26 cellular contexts compared by ENCODE assay signal in the genomic region with DNA sequence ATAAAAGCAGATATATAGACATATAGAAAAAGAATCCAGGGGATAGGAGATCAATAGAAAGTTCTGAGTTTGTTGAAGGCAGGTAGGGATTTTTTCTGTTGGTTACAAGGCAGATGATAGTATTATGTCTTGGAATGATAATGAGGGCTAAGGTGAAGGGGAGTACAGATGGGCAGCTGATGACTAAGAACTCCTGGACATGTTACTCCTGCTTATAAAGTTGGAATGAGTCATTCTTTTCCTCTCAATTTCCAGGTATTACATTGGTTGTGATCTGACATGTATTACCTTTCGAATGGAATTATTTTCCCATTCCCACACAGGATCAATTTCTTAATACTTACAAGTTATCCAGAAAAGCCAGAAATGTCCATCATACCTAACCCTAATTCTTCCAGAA.
"Had no signal": no experiment of that assay in that cellular context is flagged by ENCODE, and none has a peak within 500 bp of the region (broad histone marks: within the 10 kb centered on the region; RNA-seq: fewer than 3 reads in every experiment).

No MANE protein-coding gene starts in this region.

- H3K4me3 ChIP-seq: coronary artery, pancreas, right lobe of liver, smooth muscle cell, stomach had no signal

- H3K4me1 Mint-ChIP-seq: activated B cell treated with CpG ODN at 0.5 μM for 24 hours; activated CD8-positive, alpha-beta memory T cell treated with anti-CD3 and anti-CD28 coated beads, Interleukin-2, amount 10 ng/mL, durations not matched to agents 7 days and 5 days; activated naive CD8-positive, alpha-beta T cell treated with anti-CD3 and anti-CD28 coated beads, Interleukin-2, amount 10 ng/mL, durations not matched to agents 7 days and 5 days; activated T-helper 17 cell treated with anti-CD3 and anti-CD28 coated beads, Interleukin-2, amount 50 U/mL, for 72 hours; central memory CD8-positive, alpha-beta T cell; immature natural killer cell; natural killer cell; stimulated activated effector memory CD8-positive, alpha-beta T cell treated with anti-CD3 and anti-CD28 coated beads, Interleukin-12 subunit alpha, Interleukin-12 subunit beta, amount 100 ng/mL, for 72 hours; T-cell had no signal

- H3K27ac Mint-ChIP-seq: activated B cell treated with CpG ODN at 0.5 μM for 24 hours; activated CD4-positive, alpha-beta memory T cell treated with anti-CD3 and anti-CD28 coated beads for 36 hours; activated CD8-positive, alpha-beta memory T cell treated with anti-CD3 and anti-CD28 coated beads, Interleukin-2, amount 10 ng/mL, durations not matched to agents 7 days and 5 days; activated naive CD8-positive, alpha-beta T cell treated with anti-CD3 and anti-CD28 coated beads, Interleukin-2, amount 10 ng/mL, durations not matched to agents 7 days and 5 days; activated T-helper 17 cell treated with anti-CD3 and anti-CD28 coated beads, Interleukin-2, amount 50 U/mL, for 72 hours; brain; immature natural killer cell; natural killer cell; stimulated activated effector memory CD8-positive, alpha-beta T cell treated with anti-CD3 and anti-CD28 coated beads, Interleukin-12 subunit alpha, Interleukin-12 subunit beta, amount 100 ng/mL, for 72 hours; T-cell; type B pancreatic cell had no signal

- H3K4me3 Mint-ChIP-seq: activated B cell treated with CpG ODN at 0.5 μM for 24 hours; activated CD4-positive, alpha-beta memory T cell treated with anti-CD3 and anti-CD28 coated beads for 36 hours; activated CD8-positive, alpha-beta memory T cell treated with anti-CD3 and anti-CD28 coated beads, Interleukin-2, amount 10 ng/mL, durations not matched to agents 7 days and 5 days; activated naive CD8-positive, alpha-beta T cell treated with anti-CD3 and anti-CD28 coated beads, Interleukin-2, amount 10 ng/mL, durations not matched to agents 7 days and 5 days; activated T-helper 17 cell treated with anti-CD3 and anti-CD28 coated beads, Interleukin-2, amount 50 U/mL, for 72 hours; brain; central memory CD8-positive, alpha-beta T cell; immature natural killer cell; natural killer cell; stimulated activated effector memory CD8-positive, alpha-beta T cell treated with anti-CD3 and anti-CD28 coated beads, Interleukin-12 subunit alpha, Interleukin-12 subunit beta, amount 100 ng/mL, for 72 hours; T-cell; type B pancreatic cell had no signal

- H3K27me3 Mint-ChIP-seq: activated B cell treated with CpG ODN at 0.5 μM for 24 hours; activated CD4-positive, alpha-beta memory T cell treated with anti-CD3 and anti-CD28 coated beads for 36 hours; activated CD8-positive, alpha-beta memory T cell treated with anti-CD3 and anti-CD28 coated beads, Interleukin-2, amount 10 ng/mL, durations not matched to agents 7 days and 5 days; activated naive CD8-positive, alpha-beta T cell treated with anti-CD3 and anti-CD28 coated beads, Interleukin-2, amount 10 ng/mL, durations not matched to agents 7 days and 5 days; activated T-helper 17 cell treated with anti-CD3 and anti-CD28 coated beads, Interleukin-2, amount 50 U/mL, for 72 hours; brain; central memory CD8-positive, alpha-beta T cell; T-cell; type B pancreatic cell had no signal

- H3K9me3 Mint-ChIP-seq: activated T-helper 17 cell treated with anti-CD3 and anti-CD28 coated beads, Interleukin-2, amount 50 U/mL, for 72 hours; type B pancreatic cell had no signal

- FAIRE-seq: endometrium, pancreas had no signal

- H3K27me3 ChIP-seq: neutrophil, pancreas, right lobe of liver, stomach had no signal

- H3K36me3 ChIP-seq: neutrophil, pancreas, right lobe of liver, stomach had no signal

- H3K36me3 Mint-ChIP-seq: activated CD4-positive, alpha-beta memory T cell treated with anti-CD3 and anti-CD28 coated beads for 36 hours; activated CD8-positive, alpha-beta memory T cell treated with anti-CD3 and anti-CD28 coated beads, Interleukin-2, amount 10 ng/mL, durations not matched to agents 7 days and 5 days; activated naive CD8-positive, alpha-beta T cell treated with anti-CD3 and anti-CD28 coated beads, Interleukin-2, amount 10 ng/mL, durations not matched to agents 7 days and 5 days; brain; immature natural killer cell; natural killer cell; stimulated activated effector memory CD8-positive, alpha-beta T cell treated with anti-CD3 and anti-CD28 coated beads, Interleukin-12 subunit alpha, Interleukin-12 subunit beta, amount 100 ng/mL, for 72 hours; T-cell; type B pancreatic cell had no signal

- DNase-seq: activated B cell treated with CpG ODN at 0.5 μM for 24 hours; activated CD4-positive, alpha-beta memory T cell treated with anti-CD3 and anti-CD28 coated beads for 36 hours; activated CD4-positive, alpha-beta T cell treated with anti-CD3 and anti-CD28 coated beads for 4 hours; activated CD8-positive, alpha-beta memory T cell treated with anti-CD3 and anti-CD28 coated beads, Interleukin-2, amount 10 ng/mL, durations not matched to agents 7 days and 5 days; activated naive CD4-positive, alpha-beta T cell treated with Interleukin-2 at 50 U/mL for 16 hours; activated naive CD8-positive, alpha-beta T cell treated with anti-CD3 and anti-CD28 coated beads, Interleukin-2, amount 10 ng/mL, durations not matched to agents 7 days and 5 days; anterior cingulate cortex; immature natural killer cell; left cardiac atrium; mesendoderm; natural killer cell; pancreas; right lobe of liver; stimulated activated CD4-positive, alpha-beta T cell treated with anti-CD3 and anti-CD28 coated beads, Interleukin-4, amount 100 ng/mL, for 24 hours; stomach; T-cell; T-helper 9 cell had no signal

- ATAC-seq: activated CD8-positive, alpha-beta memory T cell treated with anti-CD3 and anti-CD28 coated beads, Interleukin-2, amount 10 ng/mL, durations not matched to agents 7 days and 5 days; activated T-helper 17 cell treated with anti-CD3 and anti-CD28 coated beads, Interleukin-2, amount 50 U/mL, for 72 hours; natural killer cell; pancreas; right lobe of liver; stimulated activated effector memory CD8-positive, alpha-beta T cell treated with anti-CD3 and anti-CD28 coated beads, Interleukin-12 subunit alpha, Interleukin-12 subunit beta, amount 100 ng/mL, for 72 hours; T-cell had no signal
